Comparison of ENCODE assay signal across 1 cellular context in the genomic region with DNA sequence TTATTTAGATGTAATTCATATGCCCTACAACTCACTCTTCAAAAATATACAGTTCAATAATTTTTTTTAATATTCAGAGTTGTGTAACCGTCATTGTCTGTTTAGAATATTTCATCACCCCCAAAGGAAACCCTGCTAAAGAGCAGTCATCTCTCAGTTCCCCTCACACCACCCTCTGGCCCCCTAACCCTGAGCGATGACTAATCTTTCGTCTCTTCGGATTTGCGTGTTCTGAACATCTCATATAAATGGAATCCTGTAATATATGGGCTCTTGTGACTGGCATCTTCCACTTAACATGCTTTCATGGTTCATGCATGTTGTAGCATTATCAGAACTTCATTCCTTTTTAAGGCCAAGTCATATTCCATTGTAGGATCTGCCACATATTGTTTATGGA.
TF ChIP-seq lines count a peak whose summit lies in the region.

No MANE protein-coding gene starts in this region.

TF ChIP-seq in SK-N-SH, 30 proteins besides CTCF, POLR2A, EP300 and RAD21:
- TF ChIP-seq CHD2 (IDR thresholded peaks at IDR 0.05; ENCODE audit: low read length, partially characterized antibody) (no peak), ELF1 (IDR thresholded peaks at IDR 0.05) (no peak), TAF1 (IDR thresholded peaks at IDR 0.05; ENCODE audit: borderline replicate concordance, low read depth, low read length) (no peak), FOXM1 (IDR thresholded peaks at IDR 0.05; ENCODE audit: low read depth) (no peak), JUND (IDR thresholded peaks at IDR 0.05) (0 out of 2 replicates have a peak, but pooled peaks have one; percentile 13), GATA2 (CRISPR knock-in tag; IDR thresholded peaks at IDR 0.05) (no peak), SMC3 (IDR thresholded peaks at IDR 0.05; ENCODE audit: low read depth, low read length) (no peak), POLR2AphosphoS5 (IDR thresholded peaks at IDR 0.05; ENCODE audit: low read depth, low read length) (no peak), MEF2A (IDR thresholded peaks at IDR 0.05; ENCODE audit: borderline replicate concordance, low read depth) (no peak), FOSL2 (IDR thresholded peaks at IDR 0.05; ENCODE audit: borderline replicate concordance, low read depth) (peak; percentile 38; the same call in 1 of the 2 replicates), TCF12 (IDR thresholded peaks at IDR 0.05) (peak; percentile 30)
TF ChIP-seq in SK-N-SH: peak in this region for 3.
